In the genomic region with DNA sequence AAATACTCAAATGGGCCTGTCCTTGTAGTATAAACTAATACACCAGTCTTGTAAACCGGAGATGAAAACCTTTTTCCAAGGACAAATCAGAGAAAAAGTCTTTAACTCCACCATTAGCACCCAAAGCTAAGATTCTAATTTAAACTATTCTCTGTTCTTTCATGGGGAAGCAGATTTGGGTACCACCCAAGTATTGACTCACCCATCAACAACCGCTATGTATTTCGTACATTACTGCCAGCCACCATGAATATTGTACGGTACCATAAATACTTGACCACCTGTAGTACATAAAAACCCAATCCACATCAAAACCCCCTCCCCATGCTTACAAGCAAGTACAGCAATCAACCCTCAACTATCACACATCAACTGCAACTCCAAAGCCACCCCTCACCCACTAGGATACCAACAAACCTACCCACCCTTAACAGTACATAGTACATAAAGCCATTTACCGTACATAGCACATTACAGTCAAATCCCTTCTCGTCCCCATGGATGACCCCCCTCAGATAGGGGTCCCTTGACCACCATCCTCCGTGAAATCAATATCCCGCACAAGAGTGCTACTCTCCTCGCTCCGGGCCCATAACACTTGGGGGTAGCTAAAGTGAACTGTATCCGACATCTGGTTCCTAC, we compare ENCODE assay signal across 7 cellular contexts.
"Had no signal": no experiment of that assay in that cellular context is flagged by ENCODE, and none has a peak within 500 bp of the region (broad histone marks: within the 10 kb centered on the region; RNA-seq: fewer than 3 reads in every experiment).

No MANE protein-coding gene starts in this region.

- H3K36me3 Mint-ChIP-seq: IgD-negative memory B cell had no signal

- H3K4me1 Mint-ChIP-seq: GM23338, IgD-negative memory B cell had no signal

- ATAC-seq: GM23338, HCT116 had no signal

- H3K4me2 ChIP-seq: GM23338 had no signal

- H3K4me3 Mint-ChIP-seq: GM23338, IgD-negative memory B cell had no signal

- DNase-seq: H7, KG1 had no signal

- H3K9me3 Mint-ChIP-seq: GM23338, IgD-negative memory B cell had no signal

- H3K27me3 Mint-ChIP-seq: IgD-negative memory B cell had no signal

- H3K4me1 ChIP-seq: HAP-1 had no signal

- FAIRE-seq: HTR-8/SVneo had no signal

- H2AFZ ChIP-seq: GM23338 had no signal

- H3K4me3 ChIP-seq: GM23338, HAP-1 had no signal

- H3K9me3 ChIP-seq: HAP-1 had no signal

- H3K27ac Mint-ChIP-seq: GM23338, IgD-negative memory B cell had no signal

- H3K36me3 ChIP-seq: HAP-1 had no signal
